10 cellular contexts compared by ENCODE assay signal in the genomic region with DNA sequence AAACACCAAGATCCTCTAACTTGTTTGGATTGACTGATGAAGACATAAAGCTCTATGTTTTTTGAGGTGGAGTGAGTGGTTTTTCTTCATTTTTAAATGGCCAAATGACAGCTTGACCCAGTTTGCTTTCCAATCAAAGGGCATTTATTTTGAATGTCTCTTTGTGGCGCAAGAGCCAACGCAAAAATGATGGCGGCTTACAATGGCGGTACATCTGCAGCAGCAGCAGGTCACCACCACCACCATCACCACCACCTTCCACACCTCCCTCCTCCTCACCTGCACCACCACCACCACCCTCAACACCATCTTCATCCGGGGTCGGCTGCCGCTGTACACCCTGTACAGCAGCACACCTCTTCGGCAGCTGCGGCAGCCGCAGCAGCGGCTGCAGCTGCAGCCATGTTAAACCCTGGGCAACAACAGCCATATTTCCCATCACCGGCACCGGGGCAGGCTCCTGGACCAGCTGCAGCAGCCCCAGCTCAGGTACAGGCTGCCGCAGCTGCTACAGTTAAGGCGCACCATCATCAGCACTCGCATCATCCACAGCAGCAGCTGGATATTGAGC. TPM values are rescaled to one million over a fixed set of nuclear protein-coding genes. Genes with fewer than 3 reads are reported as not detected.
DNase-seq lines count a peak whose midpoint lies in the region; ATAC-seq, FAIRE-seq and TF ChIP-seq lines count a peak whose summit lies in the region.
"Had no signal": no experiment of that assay in that cellular context is flagged by ENCODE, and none has a peak within 500 bp of the region (broad histone marks: within the 10 kb centered on the region; RNA-seq: fewer than 3 reads in every experiment).

No MANE protein-coding gene starts in this region.

- DNase-seq in heart right ventricle (no peak), right atrium auricular region (ENCODE audit: low spot score) (no peak), HepG2 (ENCODE audit: low spot score) (no peak), transverse colon (peak; percentile 10), DMS 273 (lab: John Stamatoyannopoulos, UW; ENCODE audit: unreplicated experiment) (no peak), NCI-H1694 (lab: John Stamatoyannopoulos, UW) (no peak)
- no peak for DNase-seq in activated naive CD8-positive, alpha-beta T cell treated with anti-CD3 and anti-CD28 coated beads, Interleukin-2, amount 50 U/mL, for 24 hours

- H3K27me3 ChIP-seq in heart right ventricle (no peaks in the 10 kb centered on the region), right atrium auricular region (no peaks in the 10 kb centered on the region), HepG2 (ENCODE audit: control insufficient read depth in 1 of 2, insufficient read depth in 2 of 2, low read length in 2 of 2) (no peaks in the 10 kb centered on the region), transverse colon (no peaks in the 10 kb centered on the region)

- H3K27me3 Mint-ChIP-seq in activated naive CD8-positive, alpha-beta T cell treated with anti-CD3 and anti-CD28 coated beads, Interleukin-2, amount 50 U/mL, for 24 hours, result no peaks in the 10 kb centered on the region

- no peak for TF ChIP-seq RAD21 in HepG2 (CRISPR knock-in tag; IDR thresholded peaks at IDR 0.05)

- peaks cover 70% of the 10 kb centered on the region for H3K4me1 Mint-ChIP-seq in activated naive CD8-positive, alpha-beta T cell treated with anti-CD3 and anti-CD28 coated beads, Interleukin-2, amount 50 U/mL, for 24 hours

- no peaks in the 10 kb centered on the region for H3K9me3 ChIP-seq in heart right ventricle
- H3K9me3 ChIP-seq in right atrium auricular region, result no peaks in the 10 kb centered on the region
- no peaks in the 10 kb centered on the region for H3K9me3 ChIP-seq in HepG2 (ENCODE audit: low read length)
- no peaks in the 10 kb centered on the region for H3K9me3 ChIP-seq in transverse colon

- no peak overlapping the region for H2AFZ ChIP-seq in HepG2 (ENCODE audit: low read length)

- intact Hi-C loops in heart right ventricle (cut with DNase I) (loop anchor here in 5 of 10 donors (5.0 to 10.0 kb wide), 6 partner anchors 58 to 294 kb away; a partner anchor contains a TSS), HepG2 (cut with micrococcal nuclease; ENCODE audit: unreplicated experiment) (no loop called here), transverse colon (cut with DNase I; ENCODE audit: low total_unique reads) (no loop called here)

- H3K9me3 Mint-ChIP-seq in activated naive CD8-positive, alpha-beta T cell treated with anti-CD3 and anti-CD28 coated beads, Interleukin-2, amount 50 U/mL, for 24 hours, result no peaks in the 10 kb centered on the region

- 96 to 98% methylated on average over 16 of the region's 16 CpGs for WGBS in heart right ventricle, 2 donors
- WGBS in HepG2 (ENCODE audit: low lambda C conversion rate), result 97% methylated on average over 15 of the region's 16 CpGs
- 93 to 97% methylated on average over 6 to 16 of the region's 16 CpGs for WGBS in transverse colon (ENCODE audit: low coverage in 1 of 2), 2 donors

- no peaks in the 10 kb centered on the region for H4K20me1 ChIP-seq in HepG2 (ENCODE audit: insufficient read depth, low read length)

- H3K4me3 ChIP-seq in heart right ventricle, result peak overlapping the region in 9 of 10 donors; percentile 69 to 97 (median 95)
- H3K4me3 ChIP-seq in right atrium auricular region, result peak overlapping the region in 1 of 2 donors; percentile 97
- peak overlapping the region in 2 of 3 experiments; percentile 84 to 89; a peak in 3 of 6 replicates for H3K4me3 ChIP-seq in HepG2 (replicated peaks in 1 of 3; ENCODE audit: insufficient read depth in 1 of 3, low read depth in 2 of 3, low read length in 3 of 3)
- H3K4me3 ChIP-seq in transverse colon, result peak overlapping the region in 1 of 4 donors; percentile 94

- H3K36me3 ChIP-seq in heart right ventricle (peaks cover 0 to 4% (median 0%) of the 10 kb centered on the region in 9 donors), right atrium auricular region (no peaks in the 10 kb centered on the region), HepG2 (replicated peaks in 1 of 2; ENCODE audit: control insufficient read depth in 1 of 2, insufficient read depth in 2 of 2, low read length in 2 of 2) (no peaks in the 10 kb centered on the region), transverse colon (no peaks in the 10 kb centered on the region)

- in situ Hi-C loops in HepG2 (cut with HindIII; ENCODE audit: extremely low pct_ligation_motif_present, low pct_unique_long_range_greater_than_20kb), result loop anchor here (25.0 kb wide), 2 partner anchors 94 to 269 kb away; a partner anchor contains a TSS
- in situ Hi-C loops in transverse colon (cut with MboI; ENCODE audit: low pct_ligation_motif_present in 1 of 4, low pct_unique_long_range_greater_than_20kb in 1 of 4, low sequenced_read_pairs in 3 of 4), result loop anchor here in 3 of 4 donors (25.0 kb wide), 4 partner anchors 94 to 706 kb away; no protein-coding TSS in a partner anchor

- H3K9ac ChIP-seq in HepG2 (ENCODE audit: insufficient read depth, low read depth, low read length), result peak overlapping the region; percentile 83; the same call in 1 of the 2 replicates

- BruUV-seq in HepG2 (replicated peaks; lab: Mats Ljungman, UMichigan), result TSS peak; percentile 65

- CTCF ChIA-PET in HepG2 (lab: Yijun Ruan, JAX; ENCODE audit: low intra/inter-chr PET ratio, low total read pairs), result no interaction called here

- POLR2A ChIA-PET in HepG2 (lab: Yijun Ruan, JAX), result interaction anchor here (0.6 to 0.9 kb wide), 2 partner anchors 11 to 285 kb away, joined by 3 to 4 read pairs; no protein-coding TSS in a partner anchor

- peak overlapping the region; percentile 84 for H3K4me3 Mint-ChIP-seq in activated naive CD8-positive, alpha-beta T cell treated with anti-CD3 and anti-CD28 coated beads, Interleukin-2, amount 50 U/mL, for 24 hours

- peak overlapping the region in 6 of 10 donors; percentile 95 to 98 (median 97) for H3K27ac ChIP-seq in heart right ventricle
- H3K27ac ChIP-seq in right atrium auricular region, result peak overlapping the region in 1 of 2 donors; percentile 98
- H3K27ac ChIP-seq in HepG2 (ENCODE audit: extremely low read length, insufficient read depth, low read length), result no peak overlapping the region
- peak overlapping the region in 2 of 4 donors; percentile 94 to 97 for H3K27ac ChIP-seq in transverse colon

- TF ChIP-seq EP300 in HepG2 (IDR thresholded peaks at IDR 0.05; ENCODE audit: low read depth in 2 of 2, low read length in 2 of 2), result no peak
- TF ChIP-seq EP300 in HepG2 (CRISPR knock-in tag; IDR thresholded peaks at IDR 0.05; ENCODE audit: borderline replicate concordance), result no peak
- TF ChIP-seq EP300 in transverse colon (IDR thresholded peaks at IDR 0.05; ENCODE audit: low read depth), result no peak

- H3K27ac Mint-ChIP-seq in activated naive CD8-positive, alpha-beta T cell treated with anti-CD3 and anti-CD28 coated beads, Interleukin-2, amount 50 U/mL, for 24 hours, result peak overlapping the region; percentile 66

- ATAC-seq in heart right ventricle (no peak), HepG2 (no peak), HG03439 (IDR thresholded peaks at IDR 0.05; ENCODE audit: unreplicated experiment) (no peak)
- ATAC-seq in activated naive CD8-positive, alpha-beta T cell treated with anti-CD3 and anti-CD28 coated beads, Interleukin-2, amount 50 U/mL, for 24 hours, result no peak

- FAIRE-seq in HepG2 (lab: Jason Lieb, UNC), result no peak
- FAIRE-seq: bronchial epithelial cell, urothelium cell line had no signal

- TF ChIP-seq POLR2A in HepG2 (IDR thresholded peaks at IDR 0.05; ENCODE audit: insufficient read depth in 1 of 2, low read depth in 2 of 2, low read length in 2 of 2) (no peak), transverse colon (IDR thresholded peaks at IDR 0.05) (no peak)

- TF ChIP-seq CTCF in heart right ventricle (IDR thresholded peaks at IDR 0.05) (no peak), right atrium auricular region (IDR thresholded peaks at IDR 0.05) (no peak), HepG2 (CRISPR knock-in tag; IDR thresholded peaks at IDR 0.05) (no peak), transverse colon (IDR thresholded peaks at IDR 0.05) (no peak)

- peak overlapping the region; percentile 68 for H3K4me2 ChIP-seq in HepG2 (ENCODE audit: low read depth, low read length)

- H3K36me3 Mint-ChIP-seq in activated naive CD8-positive, alpha-beta T cell treated with anti-CD3 and anti-CD28 coated beads, Interleukin-2, amount 50 U/mL, for 24 hours (ENCODE audit: low read depth), result peaks cover 10% of the 10 kb centered on the region

- peaks cover 46% of the 10 kb centered on the region for H3K79me2 ChIP-seq in HepG2 (ENCODE audit: insufficient read depth, low read length)

- peaks cover 7 to 65% (median 56%) of the 10 kb centered on the region in 9 donors for H3K4me1 ChIP-seq in heart right ventricle
- H3K4me1 ChIP-seq in right atrium auricular region, result peaks cover 0 to 64% of the 10 kb centered on the region in 2 donors
- peaks cover 54% of the 10 kb centered on the region for H3K4me1 ChIP-seq in HepG2 (ENCODE audit: insufficient read depth, low read length)
- H3K4me1 ChIP-seq in transverse colon, result peaks cover 20 to 50% (median 33%) of the 10 kb centered on the region in 4 donors

RNA-seq across cellular contexts. Expression of a gene that starts 0.3 kb away (rescaled TPM):
- total RNA-seq in heart right ventricle (10 to 100 TPM; 18.3 to 27.3 (median 21.5) TPM), right atrium auricular region (10 to 100 TPM; 17.9 to 19.4 TPM), HepG2 (2016; rRNA removed; fragmentation: Illumina TruSeq; extraction: Trizol) (13.2 and 13.4 TPM in 2 replicates), transverse colon (10 to 100 TPM in 3 of 4 donors, 1 to 10 TPM in 1; 6.2 to 40.5 (median 29.9) TPM)
- polyA plus RNA-seq in heart right ventricle (10 to 100 TPM in 1 of 2 donors, 1 to 10 TPM in 1; 5.2 to 10.2 TPM), HepG2 (2011; rRNA removed) (14.6 and 17.6 TPM in 2 replicates)
- 7.4 and 9.4 TPM in 2 replicates for total RNA-seq in HepG2 (2016; cell fraction: cytosol; rRNA removed; fragmentation: Illumina TruSeq; extraction: Trizol; ENCODE audit: low read depth)
- 12.7 and 13.0 TPM in 2 replicates for total RNA-seq in HepG2 (2016; cell fraction: insoluble cytoplasmic fraction; rRNA removed; fragmentation: Illumina TruSeq; extraction: Trizol)
- 11.4 and 13.2 TPM in 2 replicates for total RNA-seq in HepG2 (2016; cell fraction: membrane; rRNA removed; fragmentation: Illumina TruSeq; extraction: Trizol)
- total RNA-seq in HepG2 (2016; cell fraction: nucleus; rRNA removed; fragmentation: Illumina TruSeq; extraction: Trizol), result 16.5 and 19.7 TPM in 2 replicates
- 6.0 and 9.4 TPM in 2 replicates for polyA plus RNA-seq in HepG2 (2011; cell fraction: cytosol; rRNA removed)
- 10.5 and 11.7 TPM in 2 replicates for polyA plus RNA-seq in HepG2 (2011; cell fraction: nucleus; rRNA removed)
- polyA plus RNA-seq in HepG2 (2012), result 6.7 and 7.4 TPM in 2 replicates
- polyA plus RNA-seq in HepG2 (2016; cell fraction: cytosol; fragmentation: Illumina TruSeq; extraction: Trizol; ENCODE audit: low read depth), result 2.0 and 2.2 TPM in 2 replicates
- 11.4 and 12.2 TPM in 2 replicates for polyA plus RNA-seq in HepG2 (2016; cell fraction: insoluble cytoplasmic fraction; fragmentation: Illumina TruSeq; extraction: Trizol; ENCODE audit: low read depth)
- 7.8 and 9.4 TPM in 2 replicates for polyA plus RNA-seq in HepG2 (2016; cell fraction: membrane; fragmentation: Illumina TruSeq; extraction: Trizol; ENCODE audit: low read depth)
- 14.4 and 16.1 TPM in 2 replicates for polyA plus RNA-seq in HepG2 (2016; cell fraction: nucleus; fragmentation: Illumina TruSeq; extraction: Trizol; ENCODE audit: insufficient read depth, low read depth)
- polyA minus RNA-seq in HepG2 (2011; rRNA and poly(A)+ RNA removed; ENCODE audit: low replicate concordance), result 44.7 and 70.6 TPM in 2 replicates
- polyA minus RNA-seq in HepG2 (2011; cell fraction: cytosol; rRNA and poly(A)+ RNA removed), result 9.5 and 12.5 TPM in 2 replicates
- 49.2 and 50.1 TPM in 2 replicates for polyA minus RNA-seq in HepG2 (2011; cell fraction: nucleus; rRNA and poly(A)+ RNA removed)
